ENCODE assay signal across 3 cellular contexts in the genomic region with DNA sequence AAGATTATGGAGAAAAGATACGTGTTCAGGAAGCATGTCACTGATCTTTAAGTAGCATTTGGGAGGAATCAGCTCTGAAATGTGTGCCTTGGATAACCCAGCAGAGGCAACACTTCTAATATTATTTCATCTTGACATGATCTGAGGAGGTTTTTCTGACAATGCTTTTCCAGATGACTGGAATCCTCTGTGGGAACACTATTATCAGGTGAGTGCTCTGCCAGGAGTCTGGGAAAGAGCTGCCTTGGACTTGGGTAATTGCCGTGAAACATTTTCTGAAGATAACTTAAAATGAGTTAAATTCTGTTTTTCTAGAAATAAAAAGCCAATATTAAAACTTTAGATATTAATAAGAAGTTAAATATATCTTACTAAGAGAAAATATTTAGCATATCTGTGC.
"Had no signal": no experiment of that assay in that cellular context is flagged by ENCODE, and none has a peak within 500 bp of the region (broad histone marks: within the 10 kb centered on the region; RNA-seq: fewer than 3 reads in every experiment).

No MANE protein-coding gene starts in this region.

- DNase-seq: GDM1, GF-D8 had no signal

- ATAC-seq: GM12878 had no signal

- H3K4me3 ChIP-seq: GM12878 had no signal
